Comparison of ENCODE assay signal across 8 cellular contexts in genomic region chr9:70840266-70840665, GRCh38.
"Had no signal": no experiment of that assay in that cellular context is flagged by ENCODE, and none has a peak within 500 bp of the region (broad histone marks: within the 10 kb centered on the region; RNA-seq: fewer than 3 reads in every experiment).

No MANE protein-coding gene starts in this region.

- DNase-seq: GM23248, GOT3, H9, HFFc6, IMR-90, KG1 had no signal

- H3K4me3 ChIP-seq: GM23248, K562 had no signal

- FAIRE-seq: HepG2, K562 had no signal
